1 cellular context compared by ENCODE assay signal in genomic region chr7:64938540-64938939, GRCh38.
TF ChIP-seq lines count a peak whose summit lies in the region.

No MANE protein-coding gene starts in this region.

TF ChIP-seq in GM12878, 131 proteins besides CTCF, POLR2A, EP300 and RAD21 (continued from another document):
- TF ChIP-seq NKRF (conservative IDR thresholded peaks at IDR 0.05) (no peak), ZNF207 (IDR thresholded peaks at IDR 0.05; ENCODE audit: borderline replicate concordance) (no peak), ELK1 (IDR thresholded peaks at IDR 0.05; ENCODE audit: low read depth, low read length) (no peak), REST (IDR thresholded peaks at IDR 0.05; ENCODE audit: low read depth, low read length) (no peak), BACH1 (IDR thresholded peaks at IDR 0.05; ENCODE audit: borderline replicate concordance) (no peak), BCLAF1 (IDR thresholded peaks at IDR 0.05) (no peak), RFX5 (IDR thresholded peaks at IDR 0.05; ENCODE audit: low read depth, low read length) (no peak), ZNF217 (IDR thresholded peaks at IDR 0.05) (0 out of 2 replicates have a peak, but pooled peaks have one; percentile 22), WRNIP1 (IDR thresholded peaks at IDR 0.05; ENCODE audit: borderline replicate concordance, low read depth, low read length) (no peak), MEF2B (IDR thresholded peaks at IDR 0.05; ENCODE audit: partially characterized antibody, poor library complexity, severe bottlenecking) (peak; percentile 60), EZH2 (IDR thresholded peaks at IDR 0.05; ENCODE audit: borderline replicate concordance, control insufficient read depth, low read depth, low read length) (no peak), CUX1 (IDR thresholded peaks at IDR 0.05; ENCODE audit: insufficient replicate concordance, low read depth, low read length) (no peak), RCOR1 (conservative IDR thresholded peaks at IDR 0.05; ENCODE audit: low read depth, low read length) (no peak), TBL1XR1 (IDR thresholded peaks at IDR 0.05; ENCODE audit: low read depth, low read length) (no peak)
